1 cellular context compared by ENCODE assay signal in the genomic region with DNA sequence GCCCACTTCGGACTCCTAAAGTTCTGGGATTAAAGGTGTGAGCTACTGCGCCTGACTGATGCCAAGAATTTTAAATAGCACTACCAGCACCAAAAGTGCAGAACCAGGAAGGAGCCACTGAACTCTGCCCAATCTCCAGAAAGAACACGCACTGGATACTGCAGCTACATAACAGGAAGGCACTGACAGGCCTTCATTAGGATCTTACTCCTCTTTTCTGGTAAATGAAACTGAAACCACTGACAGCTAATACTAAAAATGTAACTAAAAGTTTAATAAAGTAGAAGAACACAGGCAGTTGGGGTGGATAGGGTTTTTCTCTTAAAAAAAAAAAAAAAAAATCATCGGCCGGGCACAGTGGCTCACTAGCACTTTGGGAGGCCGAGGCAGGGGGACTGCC.
TF ChIP-seq lines count a peak whose summit lies in the region.

No MANE protein-coding gene starts in this region.

TF ChIP-seq in SK-N-SH, 30 proteins besides CTCF, POLR2A, EP300 and RAD21 (continued from another document):
- TF ChIP-seq, protein P1, sequence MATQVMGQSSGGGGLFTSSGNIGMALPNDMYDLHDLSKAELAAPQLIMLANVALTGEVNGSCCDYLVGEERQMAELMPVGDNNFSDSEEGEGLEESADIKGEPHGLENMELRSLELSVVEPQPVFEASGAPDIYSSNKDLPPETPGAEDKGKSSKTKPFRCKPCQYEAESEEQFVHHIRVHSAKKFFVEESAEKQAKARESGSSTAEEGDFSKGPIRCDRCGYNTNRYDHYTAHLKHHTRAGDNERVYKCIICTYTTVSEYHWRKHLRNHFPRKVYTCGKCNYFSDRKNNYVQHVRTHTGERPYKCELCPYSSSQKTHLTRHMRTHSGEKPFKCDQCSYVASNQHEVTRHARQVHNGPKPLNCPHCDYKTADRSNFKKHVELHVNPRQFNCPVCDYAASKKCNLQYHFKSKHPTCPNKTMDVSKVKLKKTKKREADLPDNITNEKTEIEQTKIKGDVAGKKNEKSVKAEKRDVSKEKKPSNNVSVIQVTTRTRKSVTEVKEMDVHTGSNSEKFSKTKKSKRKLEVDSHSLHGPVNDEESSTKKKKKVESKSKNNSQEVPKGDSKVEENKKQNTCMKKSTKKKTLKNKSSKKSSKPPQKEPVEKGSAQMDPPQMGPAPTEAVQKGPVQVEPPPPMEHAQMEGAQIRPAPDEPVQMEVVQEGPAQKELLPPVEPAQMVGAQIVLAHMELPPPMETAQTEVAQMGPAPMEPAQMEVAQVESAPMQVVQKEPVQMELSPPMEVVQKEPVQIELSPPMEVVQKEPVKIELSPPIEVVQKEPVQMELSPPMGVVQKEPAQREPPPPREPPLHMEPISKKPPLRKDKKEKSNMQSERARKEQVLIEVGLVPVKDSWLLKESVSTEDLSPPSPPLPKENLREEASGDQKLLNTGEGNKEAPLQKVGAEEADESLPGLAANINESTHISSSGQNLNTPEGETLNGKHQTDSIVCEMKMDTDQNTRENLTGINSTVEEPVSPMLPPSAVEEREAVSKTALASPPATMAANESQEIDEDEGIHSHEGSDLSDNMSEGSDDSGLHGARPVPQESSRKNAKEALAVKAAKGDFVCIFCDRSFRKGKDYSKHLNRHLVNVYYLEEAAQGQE (IDR thresholded peaks at IDR 0.05; ENCODE audit: low read depth, low read length): no peak
- TF ChIP-seq, protein P2, sequence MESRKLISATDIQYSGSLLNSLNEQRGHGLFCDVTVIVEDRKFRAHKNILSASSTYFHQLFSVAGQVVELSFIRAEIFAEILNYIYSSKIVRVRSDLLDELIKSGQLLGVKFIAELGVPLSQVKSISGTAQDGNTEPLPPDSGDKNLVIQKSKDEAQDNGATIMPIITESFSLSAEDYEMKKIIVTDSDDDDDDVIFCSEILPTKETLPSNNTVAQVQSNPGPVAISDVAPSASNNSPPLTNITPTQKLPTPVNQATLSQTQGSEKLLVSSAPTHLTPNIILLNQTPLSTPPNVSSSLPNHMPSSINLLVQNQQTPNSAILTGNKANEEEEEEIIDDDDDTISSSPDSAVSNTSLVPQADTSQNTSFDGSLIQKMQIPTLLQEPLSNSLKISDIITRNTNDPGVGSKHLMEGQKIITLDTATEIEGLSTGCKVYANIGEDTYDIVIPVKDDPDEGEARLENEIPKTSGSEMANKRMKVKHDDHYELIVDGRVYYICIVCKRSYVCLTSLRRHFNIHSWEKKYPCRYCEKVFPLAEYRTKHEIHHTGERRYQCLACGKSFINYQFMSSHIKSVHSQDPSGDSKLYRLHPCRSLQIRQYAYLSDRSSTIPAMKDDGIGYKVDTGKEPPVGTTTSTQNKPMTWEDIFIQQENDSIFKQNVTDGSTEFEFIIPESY (IDR thresholded peaks at IDR 0.05; ENCODE audit: borderline replicate concordance, low read depth): no peak
- TF ChIP-seq EZH2phosphoT487 (IDR thresholded peaks at IDR 0.05; ENCODE audit: borderline replicate concordance, low read depth): no peak
